Comparison of ENCODE assay signal across 21 cellular contexts in the genomic region with DNA sequence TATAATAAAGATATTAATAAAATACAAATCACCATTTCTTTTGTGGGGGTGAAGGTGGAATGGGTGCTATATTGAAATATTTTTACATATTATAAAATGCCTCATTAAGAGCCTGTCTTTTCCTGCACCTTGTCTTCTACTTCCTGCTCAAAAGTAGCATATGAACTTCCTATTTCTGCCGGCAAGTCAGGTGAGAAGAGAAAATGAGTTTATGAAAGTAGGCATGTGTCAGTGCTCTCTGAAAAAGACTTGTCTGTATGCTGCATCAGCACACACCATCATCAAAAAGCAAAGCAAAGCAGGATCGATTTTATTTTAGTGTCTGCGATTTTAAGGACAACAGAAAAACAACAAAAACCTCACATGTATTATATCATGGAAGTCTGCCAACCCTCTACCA.
A peak's percentile ranks its signal among the peaks of the same experiment; 100 is the strongest.
DNase-seq lines count a peak whose midpoint lies in the region; ATAC-seq, FAIRE-seq and TF ChIP-seq lines count a peak whose summit lies in the region.
"Had no signal": no experiment of that assay in that cellular context is flagged by ENCODE, and none has a peak within 500 bp of the region (broad histone marks: within the 10 kb centered on the region; RNA-seq: fewer than 3 reads in every experiment).

No MANE protein-coding gene starts in this region.

- peak; percentile 77 for ATAC-seq in GM21381 (IDR thresholded peaks at IDR 0.05; ENCODE audit: unreplicated experiment)
- peak; percentile 62 for ATAC-seq in HG03095 (IDR thresholded peaks at IDR 0.05; ENCODE audit: unreplicated experiment)
- no peak for ATAC-seq in CD4-positive, alpha-beta T cell (ENCODE audit: poor library complexity)
- no peak for ATAC-seq in GM19452 (IDR thresholded peaks at IDR 0.05; ENCODE audit: unreplicated experiment)
- ATAC-seq: K562; lower lobe of right lung; natural killer cell; stimulated activated naive CD8-positive, alpha-beta T cell treated with anti-CD3 and anti-CD28 coated beads, Interleukin-15, amount 100 ng/mL, for 72 hours had no signal

- H3K27me3 Mint-ChIP-seq in CD4-positive, alpha-beta T cell = peaks cover 10% of the 10 kb centered on the region

- H3K27ac ChIP-seq in CD4-positive, alpha-beta T cell (ENCODE audit: low read depth, low read length) = no peak overlapping the region
- H3K27ac ChIP-seq: ascending aorta, HL-60, lower lobe of right lung, uterus had no signal

- POLR2A ChIA-PET in CD4-positive, alpha-beta T cell (lab: Charles Lee) = no interaction called here

- no peaks in the 10 kb centered on the region for H3K27me3 ChIP-seq in CD4-positive, alpha-beta T cell (ENCODE audit: control insufficient read depth, insufficient read depth, low read length)
- H3K27me3 ChIP-seq: ascending aorta, uterus had no signal

- no peaks in the 10 kb centered on the region for H3K36me3 Mint-ChIP-seq in CD4-positive, alpha-beta T cell (ENCODE audit: low read depth)
- H3K36me3 Mint-ChIP-seq: natural killer cell had no signal

- no peak overlapping the region for H3K27ac Mint-ChIP-seq in CD4-positive, alpha-beta T cell
- H3K27ac Mint-ChIP-seq: natural killer cell; stimulated activated naive CD8-positive, alpha-beta T cell treated with anti-CD3 and anti-CD28 coated beads, Interleukin-15, amount 100 ng/mL, for 72 hours had no signal

- H3K4me3 Mint-ChIP-seq in CD4-positive, alpha-beta T cell = no peak overlapping the region
- H3K4me3 Mint-ChIP-seq: natural killer cell; stimulated activated naive CD8-positive, alpha-beta T cell treated with anti-CD3 and anti-CD28 coated beads, Interleukin-15, amount 100 ng/mL, for 72 hours had no signal

- H3K9me3 ChIP-seq in CD4-positive, alpha-beta T cell (ENCODE audit: control insufficient read depth, low read length) = no peaks in the 10 kb centered on the region
- H3K9me3 ChIP-seq: ascending aorta, lower lobe of right lung, uterus had no signal

- DNase-seq in GM18507 (ENCODE audit: extremely low spot score, insufficient read length, low read depth) (no peak), germinal center (ENCODE audit: low spot score) (peak; percentile 9), NCI-H2107 (lab: John Stamatoyannopoulos, UW) (no peak), SKM-1 treated with dmso at 0.1 percent for 144 hours (lab: John Stamatoyannopoulos, UW; ENCODE audit: unreplicated experiment) (no peak)
- no peak for DNase-seq in CD4-positive, alpha-beta T cell
- DNase-seq: activated gamma-delta T cell; COR-L47; foreskin melanocyte; lower lobe of right lung; natural killer cell; NCI-H2171 treated with DMSO at 0.1 percent for 48 hours; SHP77; stimulated activated CD4-positive, alpha-beta T cell treated with anti-CD3 and anti-CD28 coated beads, Interleukin-12 subunit alpha, Interleukin-12 subunit beta, amount 100 ng/mL, for 4 hours; stimulated activated naive CD8-positive, alpha-beta T cell treated with anti-CD3 and anti-CD28 coated beads, Interleukin-15, amount 100 ng/mL, for 72 hours; uterus had no signal

- TF ChIP-seq CTCF in CD4-positive, alpha-beta T cell (IDR thresholded peaks at IDR 0.05) = no peak

- CTCF ChIA-PET in CD4-positive, alpha-beta T cell (lab: Charles Lee) = no interaction called here

- intact Hi-C loops in CD4-positive, alpha-beta T cell (cut with DNase I, micrococcal nuclease) = no loop called here

- H3K9me3 Mint-ChIP-seq in CD4-positive, alpha-beta T cell = no peaks in the 10 kb centered on the region
- H3K9me3 Mint-ChIP-seq: natural killer cell; stimulated activated naive CD8-positive, alpha-beta T cell treated with anti-CD3 and anti-CD28 coated beads, Interleukin-15, amount 100 ng/mL, for 72 hours had no signal

- H3K4me1 Mint-ChIP-seq in CD4-positive, alpha-beta T cell (ENCODE audit: low read depth) = peaks cover 5% of the 10 kb centered on the region

- FAIRE-seq in GM18507 (lab: Jason Lieb, UNC) = peak; percentile 29
- FAIRE-seq: K562 had no signal

Comparison
In these comparisons a context has a peak if more than half of its experiments do, and no peak if none do; other contexts are left out.
1. ATAC-seq: peak in GM21381 (single experiment) and HG03095 (single experiment); none in CD4-positive, alpha-beta T cell (single experiment) and GM19452 (single experiment).